In the genomic region with DNA sequence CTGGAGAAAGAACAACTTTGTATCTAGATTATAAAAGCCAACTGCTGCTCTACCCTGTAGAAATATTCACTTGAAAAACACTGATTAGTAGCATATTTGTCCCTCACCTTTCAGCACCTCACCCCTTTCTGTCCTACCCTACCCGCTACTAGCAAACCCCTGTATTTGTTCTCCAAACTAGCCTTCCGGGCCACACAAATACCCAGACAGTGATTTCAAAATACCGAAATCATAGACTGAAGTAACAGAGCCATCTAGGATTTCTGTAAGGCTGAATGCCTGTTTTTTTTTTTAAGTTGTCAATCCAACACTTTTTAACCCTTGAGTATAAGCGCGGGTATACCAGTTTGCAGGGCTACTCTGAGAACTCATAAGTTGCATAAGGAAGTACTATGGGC, we compare ENCODE assay signal across 19 cellular contexts. TPM values are rescaled to one million over a fixed set of nuclear protein-coding genes. Genes with fewer than 3 reads are reported as not detected.
DNase-seq lines count a peak whose midpoint lies in the region; ATAC-seq, FAIRE-seq and TF ChIP-seq lines count a peak whose summit lies in the region.
"Had no signal": no experiment of that assay in that cellular context is flagged by ENCODE, and none has a peak within 500 bp of the region (broad histone marks: within the 10 kb centered on the region; RNA-seq: fewer than 3 reads in every experiment).

No MANE protein-coding gene starts in this region.

- no peak overlapping the region for H3K4me3 ChIP-seq in body of pancreas
- H3K4me3 ChIP-seq in heart right ventricle, result peak overlapping the region in 5 of 10 donors; percentile 39 to 55 (median 50)
- no peak overlapping the region for H3K4me3 ChIP-seq in osteoblast (ENCODE audit: insufficient read depth, low read length)
- peak overlapping the region; percentile 64 to 97 (median 80) for H3K4me3 ChIP-seq in subcutaneous abdominal adipose tissue (ENCODE audit: low read depth in 1 of 5, low read length in 5 of 5)

- no peak overlapping the region for H2AFZ ChIP-seq in osteoblast (ENCODE audit: low read length)

- no peak for TF ChIP-seq CTCF in body of pancreas (IDR thresholded peaks at IDR 0.05)
- no peak for TF ChIP-seq CTCF in heart right ventricle (IDR thresholded peaks at IDR 0.05)
- TF ChIP-seq CTCF in osteoblast (IDR thresholded peaks at IDR 0.05; ENCODE audit: extremely low read depth, low read depth, low read length), result no peak

- H3K4me1 ChIP-seq in body of pancreas, result no peaks in the 10 kb centered on the region
- peaks cover 0 to 10% (median 1%) of the 10 kb centered on the region in 9 donors for H3K4me1 ChIP-seq in heart right ventricle
- H3K4me1 ChIP-seq in osteoblast (ENCODE audit: insufficient read depth, low read length), result peaks cover 6% of the 10 kb centered on the region
- H3K4me1 ChIP-seq in subcutaneous abdominal adipose tissue (ENCODE audit: control insufficient read depth in 5 of 5, insufficient read depth in 5 of 5, low read length in 5 of 5), result peaks cover 0 to 48% (median 37%) of the 10 kb centered on the region in 5 donors

- H3K27me3 ChIP-seq in body of pancreas, result no peaks in the 10 kb centered on the region
- no peaks in the 10 kb centered on the region for H3K27me3 ChIP-seq in heart right ventricle
- H3K27me3 ChIP-seq in osteoblast (ENCODE audit: insufficient read depth, low read length), result no peaks in the 10 kb centered on the region
- H3K27me3 ChIP-seq in subcutaneous abdominal adipose tissue (ENCODE audit: control insufficient read depth in 5 of 5, insufficient read depth in 4 of 5, low read length in 5 of 5), result no peaks in the 10 kb centered on the region

- H3K9ac ChIP-seq in subcutaneous abdominal adipose tissue (ENCODE audit: low read length in 5 of 5), result peak overlapping the region in 1 of 5 donors; percentile 34
- H3K9ac ChIP-seq: KMS-11 had no signal

- FAIRE-seq in GM12892 (lab: Jason Lieb, UNC), result no peak

- no peaks in the 10 kb centered on the region for H4K20me1 ChIP-seq in osteoblast (ENCODE audit: insufficient read depth, low read length)

- no peaks in the 10 kb centered on the region for H3K9me3 ChIP-seq in body of pancreas
- no peaks in the 10 kb centered on the region for H3K9me3 ChIP-seq in heart right ventricle
- H3K9me3 ChIP-seq in osteoblast (ENCODE audit: low read depth, low read length), result no peaks in the 10 kb centered on the region
- no peaks in the 10 kb centered on the region for H3K9me3 ChIP-seq in subcutaneous abdominal adipose tissue (ENCODE audit: control insufficient read depth in 5 of 5, low read length in 5 of 5)

- ATAC-seq in body of pancreas, result peak; percentile 16
- ATAC-seq in heart right ventricle, result peak in 5 of 8 donors; percentile 8 to 35 (median 21)

- TF ChIP-seq POLR2A in body of pancreas (IDR thresholded peaks at IDR 0.05) (no peak), GM12892 (IDR thresholded peaks at IDR 0.05; ENCODE audit: low read depth, low read length) (no peak)

- DNase-seq in body of pancreas (no peak), heart right ventricle (no peak), osteoblast (ENCODE audit: insufficient read length, low spot score, missing footprints) (no peak), T1000 (lab: John Stamatoyannopoulos, UW) (no peak), GM12892 (ENCODE audit: insufficient read length) (no peak)
- DNase-seq in activated CD4-positive, alpha-beta T cell treated with anti-CD3 and anti-CD28 coated beads, Interleukin-2, amount 50 U/mL, for 1 hour, result no peak
- DNase-seq: AML-193, DMS79, H7, NCI-H1417, NCI-H187, NCI-H2107, NCI-H2227 treated with DMSO at 0.1 percent for 48 hours, NCI-H524, RPMI8226 had no signal

- H3K27ac ChIP-seq in body of pancreas (no peak overlapping the region), heart right ventricle (peak overlapping the region in 6 of 10 donors; percentile 10 to 73 (median 58)), osteoblast (ENCODE audit: low read depth, low read length) (no peak overlapping the region), subcutaneous abdominal adipose tissue (ENCODE audit: low read depth, low read length) (no peak overlapping the region)
- H3K27ac ChIP-seq: C4-2B, KMS-11 had no signal

- no peaks in the 10 kb centered on the region for H3K79me2 ChIP-seq in osteoblast (ENCODE audit: insufficient read depth, low read length)

- no peaks in the 10 kb centered on the region for H3K36me3 ChIP-seq in body of pancreas (replicated peaks in 1 of 2; ENCODE audit: insufficient read depth in 1 of 2, low read depth in 2 of 2)
- H3K36me3 ChIP-seq in heart right ventricle, result no peaks in the 10 kb centered on the region
- no peaks in the 10 kb centered on the region for H3K36me3 ChIP-seq in osteoblast (ENCODE audit: insufficient read depth, low read length)
- no peaks in the 10 kb centered on the region for H3K36me3 ChIP-seq in subcutaneous abdominal adipose tissue (ENCODE audit: control insufficient read depth in 5 of 5, insufficient read depth in 5 of 5, low read length in 5 of 5)

- intact Hi-C loops in body of pancreas (cut with DNase I), result no loop called here
- intact Hi-C loops in heart right ventricle (cut with DNase I), result loop anchor here in 2 of 10 donors (5.0 to 10.0 kb wide), 3 partner anchors 38 to 375 kb away; partner anchors contain the start of gene ATP1B1 (in 1 of the 2)

- H3K4me2 ChIP-seq in osteoblast (ENCODE audit: insufficient read depth, low read length), result peak overlapping the region; percentile 76
- H3K4me2 ChIP-seq: KMS-11 had no signal

- WGBS in body of pancreas, 2 donors, result 87 to 96% methylated on average over 5 of the region's 5 CpGs
- 84 to 87% methylated on average over 5 of the region's 5 CpGs for WGBS in heart right ventricle, 2 donors

RNA-seq across cellular contexts. Expression of gene DPT, which starts 0.4 kb away (rescaled TPM):
- total RNA-seq in body of pancreas (10 to 100 TPM; 25.4 to 57.1 TPM), heart right ventricle (10 to 100 TPM; 25.4 to 61.2 (median 39.3) TPM), osteoblast (2.4 and 4.3 TPM in 2 replicates)
- polyA plus RNA-seq in heart right ventricle, result 10 to 100 TPM; 28.8 to 74.1 TPM
- polyA plus RNA-seq in GM12892 (2012; ENCODE audit: missing spikeins), result not detected
- total RNA-seq: H7, HT-29 had no signal

Comparison
In these comparisons a context has a peak if more than half of its experiments do, and no peak if none do; other contexts are left out.
1. H3K27ac ChIP-seq: peak in heart right ventricle (6 of 10); none in body of pancreas (0 of 4), osteoblast (single experiment) and subcutaneous abdominal adipose tissue (single experiment).
2. H3K4me3 ChIP-seq: peak in subcutaneous abdominal adipose tissue (5 of 5); none in body of pancreas (0 of 2) and osteoblast (single experiment).